In the genomic region with DNA sequence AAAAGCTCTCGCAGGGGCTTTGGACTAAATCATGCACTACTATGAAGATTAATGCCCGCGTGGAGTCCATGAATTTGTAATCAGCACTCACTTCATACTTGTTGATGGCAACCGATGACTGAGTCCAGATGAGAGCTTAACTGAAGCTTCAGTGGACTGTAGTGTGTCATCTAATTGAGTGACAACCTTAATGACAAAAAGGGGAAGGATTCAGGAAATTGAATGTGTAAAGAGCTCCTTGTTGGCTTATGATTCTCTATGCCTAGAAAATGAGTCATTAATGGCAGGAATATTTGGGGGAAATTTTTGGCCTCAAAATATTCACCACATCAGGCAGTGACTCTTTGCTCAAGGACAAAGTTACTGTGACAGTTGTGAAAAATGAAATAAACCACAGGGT, we compare ENCODE assay signal across 1 cellular context.
TF ChIP-seq lines count a peak whose summit lies in the region.

No MANE protein-coding gene starts in this region.

TF ChIP-seq in GM23338, 12 proteins besides CTCF, POLR2A, EP300 and RAD21 (continued from another document):
- TF ChIP-seq, protein P1, sequence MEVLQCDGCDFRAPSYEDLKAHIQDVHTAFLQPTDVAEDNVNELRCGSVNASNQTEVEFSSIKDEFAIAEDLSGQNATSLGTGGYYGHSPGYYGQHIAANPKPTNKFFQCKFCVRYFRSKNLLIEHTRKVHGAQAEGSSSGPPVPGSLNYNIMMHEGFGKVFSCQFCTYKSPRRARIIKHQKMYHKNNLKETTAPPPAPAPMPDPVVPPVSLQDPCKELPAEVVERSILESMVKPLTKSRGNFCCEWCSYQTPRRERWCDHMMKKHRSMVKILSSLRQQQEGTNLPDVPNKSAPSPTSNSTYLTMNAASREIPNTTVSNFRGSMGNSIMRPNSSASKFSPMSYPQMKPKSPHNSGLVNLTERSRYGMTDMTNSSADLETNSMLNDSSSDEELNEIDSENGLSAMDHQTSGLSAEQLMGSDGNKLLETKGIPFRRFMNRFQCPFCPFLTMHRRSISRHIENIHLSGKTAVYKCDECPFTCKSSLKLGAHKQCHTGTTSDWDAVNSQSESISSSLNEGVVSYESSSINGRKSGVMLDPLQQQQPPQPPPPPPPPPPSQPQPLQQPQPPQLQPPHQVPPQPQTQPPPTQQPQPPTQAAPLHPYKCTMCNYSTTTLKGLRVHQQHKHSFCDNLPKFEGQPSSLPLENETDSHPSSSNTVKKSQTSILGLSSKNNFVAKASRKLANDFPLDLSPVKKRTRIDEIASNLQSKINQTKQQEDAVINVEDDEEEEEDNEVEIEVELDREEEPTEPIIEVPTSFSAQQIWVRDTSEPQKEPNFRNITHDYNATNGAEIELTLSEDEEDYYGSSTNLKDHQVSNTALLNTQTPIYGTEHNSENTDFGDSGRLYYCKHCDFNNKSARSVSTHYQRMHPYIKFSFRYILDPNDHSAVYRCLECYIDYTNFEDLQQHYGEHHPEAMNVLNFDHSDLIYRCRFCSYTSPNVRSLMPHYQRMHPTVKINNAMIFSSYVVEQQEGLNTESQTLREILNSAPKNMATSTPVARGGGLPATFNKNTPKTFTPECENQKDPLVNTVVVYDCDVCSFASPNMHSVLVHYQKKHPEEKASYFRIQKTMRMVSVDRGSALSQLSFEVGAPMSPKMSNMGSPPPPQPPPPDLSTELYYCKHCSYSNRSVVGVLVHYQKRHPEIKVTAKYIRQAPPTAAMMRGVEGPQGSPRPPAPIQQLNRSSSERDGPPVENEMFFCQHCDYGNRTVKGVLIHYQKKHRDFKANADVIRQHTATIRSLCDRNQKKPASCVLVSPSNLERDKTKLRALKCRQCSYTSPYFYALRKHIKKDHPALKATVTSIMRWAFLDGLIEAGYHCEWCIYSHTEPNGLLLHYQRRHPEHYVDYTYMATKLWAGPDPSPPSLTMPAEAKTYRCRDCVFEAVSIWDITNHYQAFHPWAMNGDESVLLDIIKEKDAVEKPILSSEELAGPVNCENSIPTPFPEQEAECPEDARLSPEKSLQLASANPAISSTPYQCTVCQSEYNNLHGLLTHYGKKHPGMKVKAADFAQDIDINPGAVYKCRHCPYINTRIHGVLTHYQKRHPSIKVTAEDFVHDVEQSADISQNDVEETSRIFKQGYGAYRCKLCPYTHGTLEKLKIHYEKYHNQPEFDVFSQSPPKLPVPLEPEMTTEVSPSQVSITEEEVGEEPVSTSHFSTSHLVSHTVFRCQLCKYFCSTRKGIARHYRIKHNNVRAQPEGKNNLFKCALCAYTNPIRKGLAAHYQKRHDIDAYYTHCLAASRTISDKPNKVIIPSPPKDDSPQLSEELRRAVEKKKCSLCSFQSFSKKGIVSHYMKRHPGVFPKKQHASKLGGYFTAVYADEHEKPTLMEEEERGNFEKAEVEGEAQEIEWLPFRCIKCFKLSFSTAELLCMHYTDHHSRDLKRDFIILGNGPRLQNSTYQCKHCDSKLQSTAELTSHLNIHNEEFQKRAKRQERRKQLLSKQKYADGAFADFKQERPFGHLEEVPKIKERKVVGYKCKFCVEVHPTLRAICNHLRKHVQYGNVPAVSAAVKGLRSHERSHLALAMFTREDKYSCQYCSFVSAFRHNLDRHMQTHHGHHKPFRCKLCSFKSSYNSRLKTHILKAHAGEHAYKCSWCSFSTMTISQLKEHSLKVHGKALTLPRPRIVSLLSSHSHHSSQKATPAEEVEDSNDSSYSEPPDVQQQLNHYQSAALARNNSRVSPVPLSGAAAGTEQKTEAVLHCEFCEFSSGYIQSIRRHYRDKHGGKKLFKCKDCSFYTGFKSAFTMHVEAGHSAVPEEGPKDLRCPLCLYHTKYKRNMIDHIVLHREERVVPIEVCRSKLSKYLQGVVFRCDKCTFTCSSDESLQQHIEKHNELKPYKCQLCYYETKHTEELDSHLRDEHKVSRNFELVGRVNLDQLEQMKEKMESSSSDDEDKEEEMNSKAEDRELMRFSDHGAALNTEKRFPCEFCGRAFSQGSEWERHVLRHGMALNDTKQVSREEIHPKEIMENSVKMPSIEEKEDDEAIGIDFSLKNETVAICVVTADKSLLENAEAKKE (CRISPR knock-in tag; IDR thresholded peaks at IDR 0.05): no peak
- TF ChIP-seq NANOG (IDR thresholded peaks at IDR 0.05; ENCODE audit: borderline replicate concordance): no peak
- TF ChIP-seq, protein P2, sequence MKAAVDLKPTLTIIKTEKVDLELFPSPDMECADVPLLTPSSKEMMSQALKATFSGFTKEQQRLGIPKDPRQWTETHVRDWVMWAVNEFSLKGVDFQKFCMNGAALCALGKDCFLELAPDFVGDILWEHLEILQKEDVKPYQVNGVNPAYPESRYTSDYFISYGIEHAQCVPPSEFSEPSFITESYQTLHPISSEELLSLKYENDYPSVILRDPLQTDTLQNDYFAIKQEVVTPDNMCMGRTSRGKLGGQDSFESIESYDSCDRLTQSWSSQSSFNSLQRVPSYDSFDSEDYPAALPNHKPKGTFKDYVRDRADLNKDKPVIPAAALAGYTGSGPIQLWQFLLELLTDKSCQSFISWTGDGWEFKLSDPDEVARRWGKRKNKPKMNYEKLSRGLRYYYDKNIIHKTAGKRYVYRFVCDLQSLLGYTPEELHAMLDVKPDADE (IDR thresholded peaks at IDR 0.05): no peak
- no peak for TF ChIP-seq CREB1 (CRISPR knock-in tag; IDR thresholded peaks at IDR 0.05; ENCODE audit: low read depth)
- TF ChIP-seq EZH2 (IDR thresholded peaks at IDR 0.05; ENCODE audit: low read depth, unreplicated experiment): no peak
- no peak for TF ChIP-seq ZNF331 (CRISPR knock-in tag; IDR thresholded peaks at IDR 0.05; ENCODE audit: low read depth)
